7 cellular contexts compared by ENCODE assay signal in the genomic region with DNA sequence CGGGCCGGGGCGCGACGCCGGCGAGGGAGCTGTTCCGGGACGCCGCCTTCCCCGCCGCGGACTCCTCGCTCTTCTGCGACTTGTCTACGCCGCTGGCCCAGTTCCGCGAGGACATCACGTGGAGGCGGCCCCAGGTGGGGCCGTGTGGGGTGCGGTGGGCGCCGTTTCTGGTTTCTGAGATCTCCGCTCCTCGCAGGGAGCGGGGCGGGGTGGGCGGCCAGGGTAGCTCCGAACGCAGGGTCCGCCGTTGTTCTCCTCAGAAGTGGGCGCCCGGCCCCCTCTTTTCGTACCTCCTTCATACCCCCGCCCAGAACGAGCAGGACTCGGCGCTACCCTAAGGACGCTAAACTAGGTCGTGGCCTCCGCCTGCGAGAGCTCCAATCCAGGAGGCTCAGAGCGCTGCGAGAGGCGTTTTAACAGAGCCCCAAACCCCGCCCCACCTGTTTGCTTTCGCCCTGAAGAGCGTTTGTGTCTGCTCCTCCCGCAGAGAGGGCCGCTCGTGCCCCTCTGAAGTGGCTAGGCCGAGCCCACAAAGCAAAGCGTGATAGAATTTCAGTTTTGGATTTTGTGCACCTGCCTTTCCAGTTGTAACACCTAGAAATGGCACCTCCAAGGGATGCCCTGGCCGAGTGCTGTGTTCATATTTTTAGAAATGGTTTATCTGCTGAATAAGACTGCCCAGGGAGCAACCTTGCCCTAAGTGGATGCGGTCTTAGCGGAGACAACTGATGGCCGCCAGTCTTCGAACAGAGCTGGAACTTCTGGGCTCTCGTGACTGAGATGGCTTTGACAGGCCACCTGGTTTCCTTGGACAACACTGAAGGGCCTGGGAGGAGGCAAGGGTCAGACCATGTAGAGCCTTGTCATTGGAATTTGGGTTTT. TPM values are rescaled to one million over a fixed set of nuclear protein-coding genes. Genes with fewer than 3 reads are reported as not detected.
DNase-seq lines count a peak whose midpoint lies in the region; ATAC-seq, FAIRE-seq and TF ChIP-seq lines count a peak whose summit lies in the region.

No MANE protein-coding gene starts in this region.

- CTCF ChIA-PET in Panc1 (lab: Charles Lee) = interaction anchor here (0.6 to 0.9 kb wide), 2 partner anchors 22 to 728 kb away, joined by 4 to 9 read pairs; a partner anchor contains a TSS

- H3K4me3 ChIP-seq in Panc1 (ENCODE audit: low read depth in 2 of 2, low read length in 2 of 2) = peak overlapping the region; percentile 98 to 100
- peak overlapping the region; percentile 85 to 97 for H3K4me3 ChIP-seq in right atrium auricular region
- H3K4me3 ChIP-seq in skeletal muscle satellite cell (ENCODE audit: low read length) = peak overlapping the region; percentile 85

- POLR2A ChIA-PET in Panc1 (lab: Charles Lee) = interaction anchor here (0.6 kb wide), 2 partner anchors 29 to 522 kb away, joined by 4 to 9 read pairs; a partner anchor contains a TSS

- H3K9me3 ChIP-seq in Panc1 (ENCODE audit: control insufficient read depth, insufficient read depth, low read depth, low read length) = no peaks in the 10 kb centered on the region; the same call in 1 of the 2 replicates
- no peaks in the 10 kb centered on the region for H3K9me3 ChIP-seq in right atrium auricular region
- H3K9me3 ChIP-seq in skeletal muscle satellite cell (replicated peaks; ENCODE audit: low read length) = no peaks in the 10 kb centered on the region

- H3K4me2 ChIP-seq in skeletal muscle satellite cell (ENCODE audit: low read length) = peak overlapping the region; percentile 93

- ATAC-seq in HG03159 (IDR thresholded peaks at IDR 0.05; ENCODE audit: unreplicated experiment) = peak; percentile 1
- peak; percentile 44 for ATAC-seq in Panc1
- peak; percentile 23 to 46 for ATAC-seq in activated naive CD4-positive, alpha-beta T cell treated with anti-CD3 and anti-CD28 coated beads, Interleukin-2, amount 50 U/mL, for 72 hours

- H3K36me3 Mint-ChIP-seq in activated naive CD4-positive, alpha-beta T cell treated with anti-CD3 and anti-CD28 coated beads, Interleukin-2, amount 50 U/mL, for 72 hours = peaks cover 6 to 8% of the 10 kb centered on the region in 2 donors

- peak overlapping the region; percentile 84 to 96 for H3K27ac Mint-ChIP-seq in activated naive CD4-positive, alpha-beta T cell treated with anti-CD3 and anti-CD28 coated beads, Interleukin-2, amount 50 U/mL, for 72 hours

- no peak for DNase-seq in GM18507 (ENCODE audit: extremely low spot score, insufficient read length, low read depth)
- no peak for DNase-seq in Panc1 (ENCODE audit: low read depth, low spot score)
- DNase-seq in activated naive CD4-positive, alpha-beta T cell treated with anti-CD3 and anti-CD28 coated beads, Interleukin-2, amount 50 U/mL, for 72 hours (ENCODE audit: low spot score in 2 of 2) = peak in 1 of 2 donors; percentile 52
- no peak for DNase-seq in right atrium auricular region (ENCODE audit: low spot score)
- no peak for DNase-seq in GM13976 (ENCODE audit: low spot score)

- intact Hi-C loops in Panc1 (cut with micrococcal nuclease; ENCODE audit: unreplicated experiment) = no loop called here

- H3K9ac ChIP-seq in skeletal muscle satellite cell (ENCODE audit: low read depth, low read length) = peak overlapping the region; percentile 99

- FAIRE-seq in GM18507 (lab: Jason Lieb, UNC) = peak; percentile 77

- in situ Hi-C loops in Panc1 (cut with HindIII; ENCODE audit: low pct_unique_long_range_greater_than_20kb, low sequenced_read_pairs) (no loop called here), GM13976 (cut with MboI; ENCODE audit: low sequenced_read_pairs, unreplicated experiment) (no loop called here)

- H3K27me3 ChIP-seq in Panc1 (ENCODE audit: control insufficient read depth, insufficient read depth, low read length) (no peaks in the 10 kb centered on the region), right atrium auricular region (no peaks in the 10 kb centered on the region), skeletal muscle satellite cell (ENCODE audit: control insufficient read depth, insufficient read depth, low read length) (no peaks in the 10 kb centered on the region)

- H3K27ac ChIP-seq in Panc1 (ENCODE audit: low read length) = peak overlapping the region; percentile 84
- peak overlapping the region; percentile 97 to 98 for H3K27ac ChIP-seq in right atrium auricular region

- TF ChIP-seq CTCF in Panc1 (IDR thresholded peaks at IDR 0.05) (no peak), right atrium auricular region (IDR thresholded peaks at IDR 0.05) (no peak), GM13976 (IDR thresholded peaks at IDR 0.05; ENCODE audit: borderline replicate concordance, control extremely low read depth, extremely low read depth, insufficient read depth, missing control alignments) (no peak)

- BruUV-seq in Panc1 (replicated peaks; lab: Mats Ljungman, UMichigan) = no TSS peak

- H3K9me3 Mint-ChIP-seq in activated naive CD4-positive, alpha-beta T cell treated with anti-CD3 and anti-CD28 coated beads, Interleukin-2, amount 50 U/mL, for 72 hours = no peaks in the 10 kb centered on the region

- H3K4me1 ChIP-seq in Panc1 (ENCODE audit: control insufficient read depth, insufficient read depth, low read length) (peaks cover 30% of the 10 kb centered on the region), right atrium auricular region (peaks cover 0 to 44% of the 10 kb centered on the region in 2 donors), skeletal muscle satellite cell (ENCODE audit: control insufficient read depth, insufficient read depth, low read length) (peaks cover 29% of the 10 kb centered on the region)

- peaks cover 5% of the 10 kb centered on the region; the same call in 1 of the 2 replicates for H3K36me3 ChIP-seq in Panc1 (ENCODE audit: control insufficient read depth, insufficient read depth, low read length)
- H3K36me3 ChIP-seq in right atrium auricular region = peaks cover 9% of the 10 kb centered on the region
- H3K36me3 ChIP-seq in skeletal muscle satellite cell (ENCODE audit: insufficient read depth, low read length) = peaks cover 20% of the 10 kb centered on the region

RNA-seq across cellular contexts. Expression of a gene that starts 0.6 kb away (rescaled TPM):
- 38.6 TPM for total RNA-seq in Panc1 (2021; ENCODE audit: unreplicated experiment)
- 31.9 TPM for polyA plus RNA-seq in Panc1 (2012; ENCODE audit: insufficient read length)
- total RNA-seq in activated naive CD4-positive, alpha-beta T cell treated with anti-CD3 and anti-CD28 coated beads, Interleukin-2, amount 50 U/mL, for 72 hours = 10 to 100 TPM; 28.9 to 39.0 TPM
- 10 to 100 TPM; 14.1 to 14.6 TPM for total RNA-seq in right atrium auricular region
- 13.4 and 15.7 TPM in 2 replicates for total RNA-seq in skeletal muscle satellite cell (2012; rRNA removed)

RNA-seq across cellular contexts. Expression of a gene that starts 18.9 kb away (rescaled TPM):
- total RNA-seq in Panc1 (2021; ENCODE audit: unreplicated experiment) (88.2 TPM), right atrium auricular region (10 to 100 TPM; 62.0 to 76.3 TPM)
- polyA plus RNA-seq in Panc1 (2012; ENCODE audit: insufficient read length) = 101 TPM
- 10 to 100 TPM; 22.6 to 51.2 TPM for total RNA-seq in activated naive CD4-positive, alpha-beta T cell treated with anti-CD3 and anti-CD28 coated beads, Interleukin-2, amount 50 U/mL, for 72 hours
- 9.6 and 12.5 TPM in 2 replicates for total RNA-seq in skeletal muscle satellite cell (2012; rRNA removed)

RNA-seq across cellular contexts. Expression of a gene that starts 27.0 kb away (rescaled TPM):
- total RNA-seq in Panc1 (2021; ENCODE audit: unreplicated experiment) (10.7 TPM), right atrium auricular region (10 to 100 TPM; 12.0 to 17.5 TPM)
- polyA plus RNA-seq in Panc1 (2012; ENCODE audit: insufficient read length) = 5.3 TPM
- 1 to 10 TPM; 3.8 to 5.4 TPM for total RNA-seq in activated naive CD4-positive, alpha-beta T cell treated with anti-CD3 and anti-CD28 coated beads, Interleukin-2, amount 50 U/mL, for 72 hours
- total RNA-seq in skeletal muscle satellite cell (2012; rRNA removed) = 3.3 and 4.2 TPM in 2 replicates

RNA-seq across cellular contexts. Expression of a gene that starts 29.4 kb away (rescaled TPM):
- total RNA-seq in Panc1 (2021; ENCODE audit: unreplicated experiment) = 19.5 TPM
- polyA plus RNA-seq in Panc1 (2012; ENCODE audit: insufficient read length) = 19.4 TPM
- total RNA-seq in activated naive CD4-positive, alpha-beta T cell treated with anti-CD3 and anti-CD28 coated beads, Interleukin-2, amount 50 U/mL, for 72 hours = 10 to 100 TPM; 15.4 to 22.1 TPM
- total RNA-seq in right atrium auricular region = 1 to 10 TPM; 3.7 to 7.9 TPM
- total RNA-seq in skeletal muscle satellite cell (2012; rRNA removed) = 8.4 and 10.0 TPM in 2 replicates

RNA-seq across cellular contexts. Expression of a gene that starts 38.1 kb away (rescaled TPM):
- total RNA-seq in Panc1 (2021; ENCODE audit: unreplicated experiment) (1.3 TPM), right atrium auricular region (under 1 TPM; 0.56 to 0.86 TPM)
- 2.3 TPM for polyA plus RNA-seq in Panc1 (2012; ENCODE audit: insufficient read length)
- total RNA-seq in activated naive CD4-positive, alpha-beta T cell treated with anti-CD3 and anti-CD28 coated beads, Interleukin-2, amount 50 U/mL, for 72 hours = 1 to 10 TPM; 1.5 to 7.9 TPM
- under 0.01 TPM in 1 of 2 replicates, not detected in the other for total RNA-seq in skeletal muscle satellite cell (2012; rRNA removed)
